Comparison of ENCODE assay signal across 12 cellular contexts in genomic region chr14:39912192-39913100, GRCh38.
DNase-seq lines count a peak whose midpoint lies in the region; ATAC-seq and TF ChIP-seq lines count a peak whose summit lies in the region.
"Had no signal": no experiment of that assay in that cellular context is flagged by ENCODE, and none has a peak within 500 bp of the region (broad histone marks: within the 10 kb centered on the region; RNA-seq: fewer than 3 reads in every experiment).

No MANE protein-coding gene starts in this region.

- intact Hi-C loops in esophagus muscularis mucosa (cut with DNase I) (no loop called here), PC-3 (cut with micrococcal nuclease) (no loop called here)

- no TSS peak for BruUV-seq in PC-3 (replicated peaks; lab: Mats Ljungman, UMichigan)

- POLR2A ChIA-PET in PC-3 (lab: Charles Lee; ENCODE audit: unreplicated experiment): interaction anchor here (0.6 kb wide), 1 partner anchor 1576 kb away, joined by 3 read pairs; no protein-coding TSS in a partner anchor

- ATAC-seq in GM18508 (IDR thresholded peaks at IDR 0.05; ENCODE audit: insufficient read depth, unreplicated experiment) (peak; percentile 92), GM19463 (IDR thresholded peaks at IDR 0.05; ENCODE audit: unreplicated experiment) (peak; percentile 94), HG02943 (IDR thresholded peaks at IDR 0.05; ENCODE audit: low read depth, unreplicated experiment) (peak; percentile 71), PC-3 (no peak)
- ATAC-seq: K562 had no signal

- WGBS in esophagus muscularis mucosa: 81% methylated on average over 6 of the region's 6 CpGs

- CTCF ChIA-PET in PC-3 (lab: Charles Lee): no interaction called here

- no peaks in the 10 kb centered on the region for H4K20me1 ChIP-seq in PC-3 (ENCODE audit: low read length)

- TF ChIP-seq EP300 in esophagus muscularis mucosa (IDR thresholded peaks at IDR 0.05): no peak

- H3K36me3 ChIP-seq in esophagus muscularis mucosa (no peaks in the 10 kb centered on the region), PC-3 (ENCODE audit: low read depth, low read length) (no peaks in the 10 kb centered on the region)

- no peaks in the 10 kb centered on the region for H3K79me2 ChIP-seq in PC-3 (ENCODE audit: low read length)

- no peaks in the 10 kb centered on the region for H3K9me3 ChIP-seq in esophagus muscularis mucosa
- H3K9me3 ChIP-seq in PC-3 (ENCODE audit: low read length): no peaks in the 10 kb centered on the region

- TF ChIP-seq CTCF in esophagus muscularis mucosa (IDR thresholded peaks at IDR 0.05): no peak
- TF ChIP-seq CTCF in PC-3 (conservative IDR thresholded peaks at IDR 0.05; ENCODE audit: low read depth, low read length): no peak

- TF ChIP-seq POLR2A in esophagus muscularis mucosa (IDR thresholded peaks at IDR 0.05; ENCODE audit: low read depth): no peak

- no peaks in the 10 kb centered on the region for H3K27me3 ChIP-seq in esophagus muscularis mucosa
- H3K27me3 ChIP-seq in PC-3 (ENCODE audit: low read length): peaks cover 43% of the 10 kb centered on the region

- H3K9me2 ChIP-seq in PC-3 (replicated peaks; ENCODE audit: low read length): no peaks in the 10 kb centered on the region

- H3F3A ChIP-seq in PC-3 (ENCODE audit: low read length, unreplicated experiment): no peaks in the 10 kb centered on the region

- no peaks in the 10 kb centered on the region for H3K4me1 ChIP-seq in esophagus muscularis mucosa
- no peaks in the 10 kb centered on the region for H3K4me1 ChIP-seq in PC-3 (ENCODE audit: insufficient read depth, low read length)

- no peak overlapping the region for H3K4me3 ChIP-seq in esophagus muscularis mucosa
- H3K4me3 ChIP-seq in PC-3 (ENCODE audit: low read length): no peak overlapping the region
- H3K4me3 ChIP-seq: K562, smooth muscle cell had no signal

- no peak overlapping the region for H3K4me2 ChIP-seq in PC-3 (ENCODE audit: low read length)
- H3K4me2 ChIP-seq: smooth muscle cell had no signal

- peak; percentile 18 for DNase-seq in NCI-H69 (lab: John Stamatoyannopoulos, UW)
- DNase-seq in esophagus muscularis mucosa (ENCODE audit: extremely low spot score): no peak
- no peak for DNase-seq in OCI-M2 (lab: John Stamatoyannopoulos, UW; ENCODE audit: unreplicated experiment)
- no peak for DNase-seq in NCI-H748 treated with DMSO at 0.1 percent for 48 hours (lab: John Stamatoyannopoulos, UW)
- DNase-seq in PC-3: no peak
- DNase-seq: activated CD4-positive, alpha-beta T cell treated with anti-CD3 and anti-CD28 coated beads for 4 hours; CD8-positive, alpha-beta memory T cell had no signal

- no peak overlapping the region for H3K9ac ChIP-seq in PC-3 (ENCODE audit: low read length)

- no peak overlapping the region for H3K27ac ChIP-seq in esophagus muscularis mucosa (replicated peaks in 1 of 4)
- no peak overlapping the region for H3K27ac ChIP-seq in PC-3 (ENCODE audit: low read length)

- no peak overlapping the region for H2AFZ ChIP-seq in PC-3 (ENCODE audit: low read length)
